Comparison of ENCODE assay signal across 8 cellular contexts in genomic region chr10:110641256-110641655, GRCh38. TPM values are rescaled to one million over a fixed set of nuclear protein-coding genes. Genes with fewer than 3 reads are reported as not detected.
DNase-seq lines count a peak whose midpoint lies in the region; ATAC-seq, FAIRE-seq and TF ChIP-seq lines count a peak whose summit lies in the region.

No MANE protein-coding gene starts in this region.

- H3K4me3 Mint-ChIP-seq in T-cell, result peak overlapping the region in 1 of 3 donors; percentile 17

- DNase-seq in Caki2 (ENCODE audit: low read depth) (peak; percentile 92), HEK293T (ENCODE audit: extremely low spot score) (no peak), T-cell (peak in 5 of 34 experiments; percentile 6 to 21 (median 12)), head of caudate nucleus (peak in 32 of 42 donors; percentile 11 to 68 (median 38)), hippocampal formation (lab: John Stamatoyannopoulos, UW) (no peak), D721Med (ENCODE audit: insufficient read length, low spot score) (no peak)
- DNase-seq in stimulated activated CD4-positive, alpha-beta T cell treated with anti-CD3 and anti-CD28 coated beads, TNF-alpha, amount 100 ng/mL, for 24 hours (ENCODE audit: low read depth in 3 of 3), result peak in 2 of 3 experiments; percentile 28 to 51

- FAIRE-seq in D721Med (lab: Jason Lieb, UNC), result no peak

- ATAC-seq in T-cell (replicated peaks in 1 of 4) (peak; percentile 48 to 78 (median 58)), HG02610 (IDR thresholded peaks at IDR 0.05; ENCODE audit: unreplicated experiment) (no peak)

- no peaks in the 10 kb centered on the region for H3K36me3 Mint-ChIP-seq in T-cell

- in situ Hi-C loops in Caki2 (cut with HindIII; ENCODE audit: low pct_unique_long_range_greater_than_20kb, low sequenced_read_pairs), result no loop called here

- CTCF ChIA-PET in HEK293T (lab: Yijun Ruan, JAX), result interaction anchor here (1.2 to 1.8 kb wide), 3 partner anchors 22 to 40 kb away, joined by 3 to 11 read pairs (median 6); no protein-coding TSS in a partner anchor
- CTCF ChIA-PET in T-cell (lab: Charles Lee), result interaction anchor here (0.7 to 0.9 kb wide), 3 partner anchors 313 to 669 kb away, joined by 3 to 4 read pairs (median 3); no protein-coding TSS in a partner anchor

- intact Hi-C loops in head of caudate nucleus (cut with DNase I), result no loop called here

- no peaks in the 10 kb centered on the region for H3K9me3 Mint-ChIP-seq in T-cell

- peaks cover 26 to 34% (median 29%) of the 10 kb centered on the region in 3 donors for H3K4me1 Mint-ChIP-seq in T-cell

- POLR2A ChIA-PET in HEK293T (lab: Yijun Ruan, JAX) (interaction anchor here (0.9 to 1.4 kb wide), 2 partner anchors 278 to 336 kb away, joined by 3 read pairs; partner anchors contain the start of genes BBIP1, SHOC2 and SMNDC1), T-cell (lab: Charles Lee) (interaction anchor here in 1 of 2 donors (0.6 kb wide), 1 partner anchor 37 kb away, joined by 3 read pairs; no protein-coding TSS in a partner anchor)

- H3K27ac Mint-ChIP-seq in T-cell, result peak overlapping the region in 1 of 2 donors; percentile 21

- no peak for TF ChIP-seq CTCF in D721Med (IDR thresholded peaks at IDR 0.05; ENCODE audit: insufficient read depth, missing control alignments)

- H3K27me3 Mint-ChIP-seq in T-cell, result peaks cover 30 to 50% of the 10 kb centered on the region in 2 donors

TF ChIP-seq in HEK293T, 16 proteins besides CTCF, POLR2A, EP300 and RAD21:
- TF ChIP-seq SUZ12 (IDR thresholded peaks at IDR 0.05) (no peak), LEF1 (IDR thresholded peaks at IDR 0.05; ENCODE audit: borderline replicate concordance) (0 out of 2 replicates have a peak, but pooled peaks have one; percentile 44), ZNF384 (IDR thresholded peaks at IDR 0.05) (no peak), L3MBTL2 (conservative IDR thresholded peaks at IDR 0.05) (peak; percentile 32; the same call in 1 of the 2 replicates)
- TF ChIP-seq, protein P1, sequence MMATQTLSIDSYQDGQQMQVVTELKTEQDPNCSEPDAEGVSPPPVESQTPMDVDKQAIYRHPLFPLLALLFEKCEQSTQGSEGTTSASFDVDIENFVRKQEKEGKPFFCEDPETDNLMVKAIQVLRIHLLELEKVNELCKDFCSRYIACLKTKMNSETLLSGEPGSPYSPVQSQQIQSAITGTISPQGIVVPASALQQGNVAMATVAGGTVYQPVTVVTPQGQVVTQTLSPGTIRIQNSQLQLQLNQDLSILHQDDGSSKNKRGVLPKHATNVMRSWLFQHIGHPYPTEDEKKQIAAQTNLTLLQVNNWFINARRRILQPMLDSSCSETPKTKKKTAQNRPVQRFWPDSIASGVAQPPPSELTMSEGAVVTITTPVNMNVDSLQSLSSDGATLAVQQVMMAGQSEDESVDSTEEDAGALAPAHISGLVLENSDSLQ (IDR thresholded peaks at IDR 0.05), result peak; percentile 45; the same call in 1 of the 2 replicates

RNA-seq across cellular contexts. Expression of gene RBM20, which starts 2.9 kb away (rescaled TPM):
- total RNA-seq in Caki2 (2014; rRNA removed; shearing (Covaris generic); ENCODE audit: low replicate concordance), result 7.2 and 7.7 TPM in 2 replicates
- 1 to 10 TPM in 2 of 5 donors, under 1 TPM in 3; 0.09 to 3.0 (median 0.33) TPM for total RNA-seq in T-cell

Comparison
In these comparisons a context has a peak if more than half of its experiments do, and no peak if none do; other contexts are left out.
1. DNase-seq: peak in Caki2 (single experiment), head of caudate nucleus (32 of 42) and stimulated activated CD4-positive, alpha-beta T cell treated with anti-CD3 and anti-CD28 coated beads, TNF-alpha, amount 100 ng/mL, for 24 hours (2 of 3); none in HEK293T (single experiment), hippocampal formation (0 of 2) and D721Med (single experiment).